Comparison of ENCODE assay signal across 8 cellular contexts in the genomic region with DNA sequence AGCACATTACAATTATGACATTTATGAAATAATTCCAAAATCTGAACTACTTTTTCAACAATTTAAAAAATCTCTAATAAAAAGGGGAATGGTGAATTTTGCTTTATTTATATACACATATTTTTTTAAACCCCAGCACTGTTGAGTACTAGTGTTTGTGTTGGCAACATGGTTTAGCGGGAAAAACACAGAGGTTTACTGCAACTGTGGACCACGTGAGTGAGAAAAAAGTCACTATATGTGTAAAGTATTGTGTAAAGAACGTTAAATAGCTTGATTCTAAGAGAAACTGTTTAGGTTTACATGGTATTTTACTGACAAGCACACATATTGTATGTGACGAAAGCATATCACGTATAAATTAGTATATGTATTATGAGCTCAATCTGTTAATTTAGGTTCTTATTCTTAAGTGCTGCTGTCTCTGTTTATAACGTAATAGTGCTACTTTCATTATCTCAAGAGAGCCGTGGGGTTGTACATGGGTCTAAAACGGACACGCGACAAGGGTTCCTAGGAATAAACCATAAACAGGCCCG.
A peak's percentile ranks its signal among the peaks of the same experiment; 100 is the strongest.
DNase-seq lines count a peak whose midpoint lies in the region; ATAC-seq and TF ChIP-seq lines count a peak whose summit lies in the region.

No MANE protein-coding gene starts in this region.

- H4K20me1 ChIP-seq in OCI-LY1 (ENCODE audit: insufficient read depth, low read length) = no peaks in the 10 kb centered on the region

- DNase-seq in NCI-H2029 (lab: John Stamatoyannopoulos, UW) = peak; percentile 22
- no peak for DNase-seq in NCI-H2029 treated with DMSO at 0.1 percent for 48 hours (lab: John Stamatoyannopoulos, UW)
- no peak for DNase-seq in epithelial cell of esophagus (ENCODE audit: low read depth)
- no peak for DNase-seq in GM10248 (ENCODE audit: extremely low spot score)
- DNase-seq in NCI-H1417 treated with DMSO at 0.1 percent for 48 hours (lab: John Stamatoyannopoulos, UW) = no peak

- POLR2A ChIA-PET in GM10248 (lab: Yijun Ruan, JAX) = interaction anchor here (1.8 kb wide), 1 partner anchor 27 kb away, joined by 10 read pairs; no protein-coding TSS in a partner anchor

- H3K4me2 ChIP-seq in OCI-LY1 (ENCODE audit: low read length) (peak overlapping the region; percentile 100), parathyroid adenoma (ENCODE audit: low read length) (peak overlapping the region; percentile 66)

- peak overlapping the region; percentile 72 for H3K27ac ChIP-seq in OCI-LY1 (ENCODE audit: low read depth, low read length, poor library complexity, severe bottlenecking)
- H3K27ac ChIP-seq in parathyroid adenoma = no peak overlapping the region

- H3K36me3 ChIP-seq in OCI-LY1 (ENCODE audit: insufficient read depth, low read length) = peaks cover 38% of the 10 kb centered on the region
- no peaks in the 10 kb centered on the region for H3K36me3 ChIP-seq in parathyroid adenoma (ENCODE audit: control insufficient read depth, insufficient read depth, low read length)

- ATAC-seq in HG03175 (IDR thresholded peaks at IDR 0.05; ENCODE audit: unreplicated experiment) = no peak

- TF ChIP-seq CTCF in OCI-LY1 (IDR thresholded peaks at IDR 0.05; ENCODE audit: low read length) (no peak), epithelial cell of esophagus (IDR thresholded peaks at IDR 0.05; ENCODE audit: insufficient read depth, low read depth, low read length, missing control alignments) (no peak), parathyroid adenoma (IDR thresholded peaks at IDR 0.05) (no peak), GM10248 (IDR thresholded peaks at IDR 0.05; ENCODE audit: control extremely low read depth, extremely low read depth, low read depth, missing control alignments) (no peak)

- H3K4me1 ChIP-seq in OCI-LY1 (ENCODE audit: insufficient read depth, low read length, severe bottlenecking) (peaks cover 29% of the 10 kb centered on the region), parathyroid adenoma (no peaks in the 10 kb centered on the region)

- H3K9ac ChIP-seq in OCI-LY1 (ENCODE audit: low read length) = peak overlapping the region; percentile 97
- H3K9ac ChIP-seq in parathyroid adenoma = no peak overlapping the region

- H3K4me3 ChIP-seq in OCI-LY1 (ENCODE audit: low read depth, low read length, poor library complexity, severe bottlenecking) (peak overlapping the region; percentile 94), epithelial cell of esophagus (ENCODE audit: low read length) (peak overlapping the region; percentile 80), parathyroid adenoma (ENCODE audit: low read depth, low read length) (peak overlapping the region; percentile 92)

- H3K27me3 ChIP-seq in OCI-LY1 (ENCODE audit: insufficient read depth, low read length) = no peaks in the 10 kb centered on the region
- H3K27me3 ChIP-seq in parathyroid adenoma (ENCODE audit: control insufficient read depth, insufficient read depth, low read length) = no peaks in the 10 kb centered on the region

- no peaks in the 10 kb centered on the region for H3F3A ChIP-seq in OCI-LY1 (ENCODE audit: insufficient read depth, low read length)

- H3K9me3 ChIP-seq in OCI-LY1 (ENCODE audit: low read length) (no peaks in the 10 kb centered on the region), parathyroid adenoma (ENCODE audit: control insufficient read depth, low read length) (no peaks in the 10 kb centered on the region)

- H3K9me2 ChIP-seq in OCI-LY1 (ENCODE audit: low read depth, low read length) = no peaks in the 10 kb centered on the region

- H2AFZ ChIP-seq in OCI-LY1 (ENCODE audit: low read length) = peak overlapping the region; percentile 28; the same call in 1 of the 2 replicates
- H2AFZ ChIP-seq in parathyroid adenoma = peak overlapping the region; percentile 94

- H3K79me2 ChIP-seq in OCI-LY1 (ENCODE audit: insufficient read depth, low read length) = peaks cover 41% of the 10 kb centered on the region
- no peaks in the 10 kb centered on the region for H3K79me2 ChIP-seq in parathyroid adenoma

- CTCF ChIA-PET in GM10248 (lab: Yijun Ruan, JAX) = interaction anchor here (1.0 to 7.1 kb wide), 12 partner anchors 10 to 978 kb away, joined by 3 to 66 read pairs (median 4); no protein-coding TSS in a partner anchor
